ENCODE assay signal across 32 cellular contexts in genomic region chr6:11273406-11274065, GRCh38. TPM values are rescaled to one million over a fixed set of nuclear protein-coding genes. Genes with fewer than 3 reads are reported as not detected.
DNase-seq lines count a peak whose midpoint lies in the region; ATAC-seq and TF ChIP-seq lines count a peak whose summit lies in the region.
"Had no signal": no experiment of that assay in that cellular context is flagged by ENCODE, and none has a peak within 500 bp of the region (broad histone marks: within the 10 kb centered on the region; RNA-seq: fewer than 3 reads in every experiment).

No MANE protein-coding gene starts in this region.

- no peaks in the 10 kb centered on the region for H3K27me3 ChIP-seq in thyroid gland
- H3K27me3 ChIP-seq in GM23338 (ENCODE audit: insufficient read depth) = no peaks in the 10 kb centered on the region
- H3K27me3 ChIP-seq: ascending aorta, sigmoid colon, vagina had no signal

- H3K4me1 Mint-ChIP-seq in GM23338 = peaks cover 33% of the 10 kb centered on the region
- peaks cover 38% of the 10 kb centered on the region for H3K4me1 Mint-ChIP-seq in activated CD8-positive, alpha-beta memory T cell treated with anti-CD3 and anti-CD28 coated beads, Interleukin-2, amount 10 ng/mL, durations not matched to agents 7 days and 5 days

- no peaks in the 10 kb centered on the region for H3K36me3 Mint-ChIP-seq in GM23338 (ENCODE audit: low read depth)
- H3K36me3 Mint-ChIP-seq in activated CD8-positive, alpha-beta memory T cell treated with anti-CD3 and anti-CD28 coated beads, Interleukin-2, amount 10 ng/mL, durations not matched to agents 7 days and 5 days = peaks cover 37% of the 10 kb centered on the region

- no peaks in the 10 kb centered on the region for H3K36me3 ChIP-seq in mucosa of descending colon (ENCODE audit: low read depth)
- no peaks in the 10 kb centered on the region for H3K36me3 ChIP-seq in thyroid gland
- H3K36me3 ChIP-seq in GM23338 (ENCODE audit: insufficient read depth) = no peaks in the 10 kb centered on the region
- H3K36me3 ChIP-seq: ascending aorta, sigmoid colon, vagina had no signal

- no peaks in the 10 kb centered on the region for H3K9me3 ChIP-seq in mucosa of descending colon
- no peaks in the 10 kb centered on the region for H3K9me3 ChIP-seq in thyroid gland
- H3K9me3 ChIP-seq: ascending aorta, psoas muscle, sigmoid colon, vagina had no signal

- H3K4me2 ChIP-seq in GM23338 = no peak overlapping the region

- CTCF ChIA-PET in activated CD8-positive, alpha-beta memory T cell treated with anti-CD3 and anti-CD28 coated beads, Interleukin-2, amount 10 ng/mL, durations not matched to agents 7 days and 5 days (lab: Charles Lee) = no interaction called here

- H2AFZ ChIP-seq in GM23338 = no peak overlapping the region

- no peak overlapping the region for H3K4me3 Mint-ChIP-seq in GM23338
- H3K4me3 Mint-ChIP-seq in activated CD8-positive, alpha-beta memory T cell treated with anti-CD3 and anti-CD28 coated beads, Interleukin-2, amount 10 ng/mL, durations not matched to agents 7 days and 5 days = no peak overlapping the region
- H3K4me3 Mint-ChIP-seq: activated T-cell treated with anti-CD3 and anti-CD28 coated beads, Interleukin-2, amount 50 U/mL, for 24 hours; B cell; CD8-positive, alpha-beta memory T cell; natural killer cell; stimulated activated effector memory CD8-positive, alpha-beta T cell treated with anti-CD3 and anti-CD28 coated beads, Interleukin-12 subunit alpha, Interleukin-12 subunit beta, amount 100 ng/mL, for 72 hours; T-cell had no signal

- intact Hi-C loops in mucosa of descending colon (cut with DNase I, micrococcal nuclease) (no loop called here), thyroid gland (cut with DNase I) (no loop called here), Right ventricle myocardium superior (cut with DNase I) (no loop called here)

- TF ChIP-seq CTCF in VCaP (conservative IDR thresholded peaks at IDR 0.05) = no peak
- no peak for TF ChIP-seq CTCF in mucosa of descending colon (IDR thresholded peaks at IDR 0.05)
- no peak for TF ChIP-seq CTCF in thyroid gland (IDR thresholded peaks at IDR 0.05)
- TF ChIP-seq CTCF in GM23338 (conservative IDR thresholded peaks at IDR 0.05; ENCODE audit: low read depth in 2 of 2) = no peak

- 95% methylated on average over 19 of the region's 19 CpGs for WGBS in thyroid gland, 2 donors

- H3K27ac Mint-ChIP-seq in GM23338 = no peak overlapping the region
- no peak overlapping the region for H3K27ac Mint-ChIP-seq in activated CD8-positive, alpha-beta memory T cell treated with anti-CD3 and anti-CD28 coated beads, Interleukin-2, amount 10 ng/mL, durations not matched to agents 7 days and 5 days
- H3K27ac Mint-ChIP-seq: activated T-cell treated with anti-CD3 and anti-CD28 coated beads, Interleukin-2, amount 50 U/mL, for 24 hours; B cell; stimulated activated effector memory CD8-positive, alpha-beta T cell treated with anti-CD3 and anti-CD28 coated beads, Interleukin-12 subunit alpha, Interleukin-12 subunit beta, amount 100 ng/mL, for 72 hours; T-cell had no signal

- H3K27me3 Mint-ChIP-seq in GM23338 (ENCODE audit: insufficient read depth, low read depth, poor library complexity) = peaks cover 8% of the 10 kb centered on the region
- no peaks in the 10 kb centered on the region for H3K27me3 Mint-ChIP-seq in activated CD8-positive, alpha-beta memory T cell treated with anti-CD3 and anti-CD28 coated beads, Interleukin-2, amount 10 ng/mL, durations not matched to agents 7 days and 5 days
- H3K27me3 Mint-ChIP-seq: activated T-cell treated with anti-CD3 and anti-CD28 coated beads, Interleukin-2, amount 50 U/mL, for 24 hours; B cell; CD8-positive, alpha-beta memory T cell; T-cell had no signal

- TF ChIP-seq POLR2A in thyroid gland (IDR thresholded peaks at IDR 0.05) = no peak

- no peaks in the 10 kb centered on the region for H4K20me1 ChIP-seq in GM23338 (replicated peaks; ENCODE audit: insufficient read depth)

- H3K27ac ChIP-seq in VCaP = peak overlapping the region; percentile 55
- H3K27ac ChIP-seq in thyroid gland = peak overlapping the region in 2 of 3 donors; percentile 3 to 24
- H3K27ac ChIP-seq in GM23338 (ENCODE audit: low read depth) = no peak overlapping the region
- H3K27ac ChIP-seq: ascending aorta, psoas muscle, vagina had no signal

- peaks cover 77% of the 10 kb centered on the region for H3K4me1 ChIP-seq in mucosa of descending colon (ENCODE audit: low read depth)
- peaks cover 23 to 47% of the 10 kb centered on the region in 2 donors for H3K4me1 ChIP-seq in thyroid gland
- H3K4me1 ChIP-seq in GM23338 (ENCODE audit: insufficient read depth) = peaks cover 9% of the 10 kb centered on the region
- H3K4me1 ChIP-seq: psoas muscle had no signal

- DNase-seq in Daoy (ENCODE audit: low read depth) = peak; percentile 81
- peak; percentile 67 to 72 (median 67) for DNase-seq in mucosa of descending colon
- DNase-seq in thyroid gland = no peak
- no peak for DNase-seq in stimulated activated naive CD8-positive, alpha-beta T cell treated with anti-CD3 and anti-CD28 coated beads, Interleukin-15, Interleukin-2, amounts not matched to agents 100 U/mL and 50 U/mL, for 24 hours
- no peak for DNase-seq in GM23338 (ENCODE audit: low spot score)
- DNase-seq in Right ventricle myocardium superior = no peak
- no peak for DNase-seq in activated CD8-positive, alpha-beta memory T cell treated with anti-CD3 and anti-CD28 coated beads, Interleukin-2, amount 10 ng/mL, durations not matched to agents 7 days and 5 days
- DNase-seq: ACHN; activated CD4-positive, alpha-beta T cell treated with anti-CD3 and anti-CD28 coated beads for 48 hours; activated CD8-positive, alpha-beta memory T cell treated with anti-CD3 and anti-CD28 coated beads for 24 hours; activated gamma-delta T cell; activated T-cell treated with anti-CD3 and anti-CD28 coated beads, Interleukin-2, amount 50 U/mL, for 24 hours; CD8-positive, alpha-beta memory T cell; HCEC 1CT; Kasumi-1; midbrain; MV-4-11; natural killer cell; NCI-H146; NCI-H2107; NCI-H446; NCI-H774; occipital lobe; psoas muscle; sigmoid colon; stimulated activated CD4-positive, alpha-beta T cell treated with anti-CD3 and anti-CD28 coated beads, Interleukin-15, amount 100 ng/mL, for 24 hours; T-cell had no signal

- H3K4me3 ChIP-seq in mucosa of descending colon = no peak overlapping the region
- no peak overlapping the region for H3K4me3 ChIP-seq in thyroid gland (replicated peaks in 1 of 3)
- no peak overlapping the region for H3K4me3 ChIP-seq in GM23338
- H3K4me3 ChIP-seq: ascending aorta, psoas muscle, sigmoid colon, vagina had no signal

- no peaks in the 10 kb centered on the region for H3K79me2 ChIP-seq in GM23338 (replicated peaks; ENCODE audit: insufficient read depth)

- peak; percentile 69 for ATAC-seq in mucosa of descending colon
- no peak for ATAC-seq in stimulated activated naive CD8-positive, alpha-beta T cell treated with anti-CD3 and anti-CD28 coated beads, Interleukin-15, Interleukin-2, amounts not matched to agents 100 U/mL and 50 U/mL, for 24 hours
- ATAC-seq in GM23338 = no peak
- ATAC-seq in Right ventricle myocardium superior (ENCODE audit: poor library complexity) = no peak
- ATAC-seq in activated CD8-positive, alpha-beta memory T cell treated with anti-CD3 and anti-CD28 coated beads, Interleukin-2, amount 10 ng/mL, durations not matched to agents 7 days and 5 days = no peak
- ATAC-seq: natural killer cell; psoas muscle; stimulated activated effector memory CD8-positive, alpha-beta T cell treated with anti-CD3 and anti-CD28 coated beads, Interleukin-12 subunit alpha, Interleukin-12 subunit beta, amount 100 ng/mL, for 72 hours; T-cell had no signal

- H3K9me2 ChIP-seq in GM23338 (ENCODE audit: insufficient read depth) = no peaks in the 10 kb centered on the region

- no peaks in the 10 kb centered on the region for H3F3A ChIP-seq in GM23338 (replicated peaks; ENCODE audit: low read depth)

- H3K9me3 Mint-ChIP-seq in GM23338 = no peaks in the 10 kb centered on the region
- H3K9me3 Mint-ChIP-seq in activated CD8-positive, alpha-beta memory T cell treated with anti-CD3 and anti-CD28 coated beads, Interleukin-2, amount 10 ng/mL, durations not matched to agents 7 days and 5 days (ENCODE audit: low read depth) = no peaks in the 10 kb centered on the region
- H3K9me3 Mint-ChIP-seq: activated T-cell treated with anti-CD3 and anti-CD28 coated beads, Interleukin-2, amount 50 U/mL, for 24 hours; CD8-positive, alpha-beta memory T cell; natural killer cell; stimulated activated effector memory CD8-positive, alpha-beta T cell treated with anti-CD3 and anti-CD28 coated beads, Interleukin-12 subunit alpha, Interleukin-12 subunit beta, amount 100 ng/mL, for 72 hours; T-cell had no signal

TF ChIP-seq in GM23338, 12 proteins besides CTCF, POLR2A, EP300 and RAD21 (continues in another document):
- TF ChIP-seq CREB1 (CRISPR knock-in tag; IDR thresholded peaks at IDR 0.05; ENCODE audit: low read depth) = no peak
- no peak for TF ChIP-seq EZH2phosphoT487 (IDR thresholded peaks at IDR 0.05; ENCODE audit: unreplicated experiment)
- TF ChIP-seq NANOG (IDR thresholded peaks at IDR 0.05; ENCODE audit: borderline replicate concordance) = no peak
- no peak for TF ChIP-seq ZNF114 (CRISPR knock-in tag; IDR thresholded peaks at IDR 0.05)
- no peak for TF ChIP-seq STAT1 (IDR thresholded peaks at IDR 0.05; ENCODE audit: unreplicated experiment)

RNA-seq across cellular contexts. Expression of gene NEDD9, which starts 41.1 kb away (rescaled TPM):
- 20.5 and 21.8 TPM in 2 replicates for total RNA-seq in Daoy (2014; rRNA removed; shearing (Covaris generic))
- total RNA-seq in mucosa of descending colon (10 to 100 TPM; 41.4 to 66.6 (median 62.1) TPM), thyroid gland (10 to 100 TPM; 42.1 to 78.3 (median 61.7) TPM), Right ventricle myocardium superior (23.7 TPM)
- total RNA-seq in GM23338 (2014; rRNA removed; shearing (Covaris generic)) = 13.0 and 17.4 TPM in 2 replicates
- 4.4 and 5.6 TPM in 2 replicates for polyA plus RNA-seq in GM23338 (2016; fragmentation: Nextera tagmentation; extraction: Ambion mirVana)
- 100 to 1,000 TPM in 1 of 2 experiments, 10 to 100 TPM in 1; 84.5 to 114 TPM for total RNA-seq in activated CD8-positive, alpha-beta memory T cell treated with anti-CD3 and anti-CD28 coated beads, Interleukin-2, amount 10 ng/mL, durations not matched to agents 7 days and 5 days

Comparison
In these comparisons a context has a peak if more than half of its experiments do, and no peak if none do; other contexts are left out.
1. DNase-seq: peak in Daoy (single experiment) and mucosa of descending colon (3 of 3); none in thyroid gland (0 of 2), stimulated activated naive CD8-positive, alpha-beta T cell treated with anti-CD3 and anti-CD28 coated beads, Interleukin-15, Interleukin-2, amounts not matched to agents 100 U/mL and 50 U/mL, for 24 hours (single experiment), GM23338 (single experiment), Right ventricle myocardium superior (single experiment) and activated CD8-positive, alpha-beta memory T cell treated with anti-CD3 and anti-CD28 coated beads, Interleukin-2, amount 10 ng/mL, durations not matched to agents 7 days and 5 days (single experiment).